In the genomic region with DNA sequence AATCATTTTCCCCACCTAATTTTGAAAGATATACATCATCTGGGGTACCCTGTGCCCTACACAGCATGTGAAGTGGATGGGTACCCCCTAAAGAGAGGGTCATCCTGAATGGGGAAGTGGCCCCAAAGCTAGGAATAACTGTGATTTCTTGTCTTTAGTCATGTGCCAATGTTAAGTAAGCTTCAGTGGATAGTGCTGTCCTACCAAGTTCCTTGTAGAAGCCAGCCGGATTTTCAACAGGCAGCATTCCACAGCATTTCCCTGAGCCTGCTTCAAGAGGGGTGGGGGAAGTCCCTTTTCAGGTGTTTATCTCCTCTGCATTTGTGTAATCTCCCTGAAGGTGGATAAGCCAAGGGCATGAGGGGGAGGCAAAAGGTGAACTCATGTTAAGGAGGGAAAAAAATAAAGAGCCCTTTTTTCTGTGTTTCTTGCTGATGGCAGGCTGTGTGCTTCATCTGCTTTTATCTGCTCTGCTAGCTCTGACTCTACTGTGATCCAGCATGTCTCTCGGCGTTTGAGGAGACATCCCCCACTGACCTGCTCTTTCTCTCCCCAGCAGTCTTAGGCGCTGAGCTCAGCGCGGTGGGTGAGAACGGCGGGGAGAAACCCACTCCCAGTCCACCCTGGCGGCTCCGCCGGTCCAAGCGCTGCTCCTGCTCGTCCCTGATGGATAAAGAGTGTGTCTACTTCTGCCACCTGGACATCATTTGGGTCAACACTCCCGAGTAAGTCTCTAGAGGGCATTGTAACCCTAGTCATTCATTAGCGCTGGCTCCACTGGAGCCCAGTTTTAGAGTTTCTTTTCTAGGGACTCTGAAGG, we compare ENCODE assay signal across 10 cellular contexts. TPM values are rescaled to one million over a fixed set of nuclear protein-coding genes. Genes with fewer than 3 reads are reported as not detected.
DNase-seq lines count a peak whose midpoint lies in the region; ATAC-seq and TF ChIP-seq lines count a peak whose summit lies in the region.
"Had no signal": no experiment of that assay in that cellular context is flagged by ENCODE, and none has a peak within 500 bp of the region (broad histone marks: within the 10 kb centered on the region; RNA-seq: fewer than 3 reads in every experiment).

No MANE protein-coding gene starts in this region.

- TF ChIP-seq CTCF in chondrocyte (IDR thresholded peaks at IDR 0.05) = peak; percentile 78
- TF ChIP-seq CTCF in lung (IDR thresholded peaks at IDR 0.05; ENCODE audit: control extremely low read depth, extremely low read depth) = no peak

- H3K27me3 ChIP-seq in ACC112 (ENCODE audit: insufficient read depth, low read length) (no peaks in the 10 kb centered on the region), lung (ENCODE audit: control insufficient read depth, insufficient read depth) (no peaks in the 10 kb centered on the region)

- ATAC-seq in lung (ENCODE audit: insufficient read depth, low FRiP score) (no peak), GM19397 (IDR thresholded peaks at IDR 0.05; ENCODE audit: unreplicated experiment) (no peak)
- ATAC-seq in activated T-cell treated with anti-CD3 and anti-CD28 coated beads, Interleukin-2, amount 50 U/mL, for 4 hours = no peak

- H3K79me2 ChIP-seq in ACC112 (ENCODE audit: control insufficient read depth, insufficient read depth, low read length, unreplicated experiment) = peaks cover 17% of the 10 kb centered on the region

- peaks cover 18% of the 10 kb centered on the region for H3K36me3 Mint-ChIP-seq in chondrocyte (ENCODE audit: low read depth)
- H3K36me3 Mint-ChIP-seq in activated T-cell treated with anti-CD3 and anti-CD28 coated beads, Interleukin-2, amount 50 U/mL, for 4 hours (ENCODE audit: insufficient read depth) = no peaks in the 10 kb centered on the region

- H3K36me3 ChIP-seq in ACC112 (ENCODE audit: insufficient read depth, low read length) (no peaks in the 10 kb centered on the region), lung (ENCODE audit: control insufficient read depth in 2 of 2, insufficient read depth in 2 of 2, low read length in 2 of 2) (no peaks in the 10 kb centered on the region)

- H3K4me1 ChIP-seq in ACC112 (ENCODE audit: control insufficient read depth, insufficient read depth, low read length, unreplicated experiment) (peaks cover 52% of the 10 kb centered on the region), lung (ENCODE audit: control insufficient read depth in 2 of 2, insufficient read depth in 2 of 2, low read length in 2 of 2) (peaks cover 0 to 1% of the 10 kb centered on the region in 2 donors)

- H2AFZ ChIP-seq in ACC112 (ENCODE audit: low read length, unreplicated experiment) = peak overlapping the region; percentile 2

- H3K27ac ChIP-seq in ACC112 (ENCODE audit: low read depth, low read length) (no peak overlapping the region; the same call in 1 of the 2 replicates), lung (ENCODE audit: low read depth in 1 of 2, low read length in 1 of 2) (peak overlapping the region in 1 of 2 donors; percentile 86)
- H3K27ac ChIP-seq: KMS-11 had no signal

- no peaks in the 10 kb centered on the region for H3K9me3 Mint-ChIP-seq in chondrocyte (ENCODE audit: low read depth)
- H3K9me3 Mint-ChIP-seq in activated T-cell treated with anti-CD3 and anti-CD28 coated beads, Interleukin-2, amount 50 U/mL, for 4 hours = no peaks in the 10 kb centered on the region

- 21 to 32% methylated on average over 15 of the region's 15 CpGs for WGBS in lung, 2 donors

- H3K27me3 Mint-ChIP-seq in chondrocyte (ENCODE audit: low read depth) = no peaks in the 10 kb centered on the region
- peaks cover 41% of the 10 kb centered on the region for H3K27me3 Mint-ChIP-seq in activated T-cell treated with anti-CD3 and anti-CD28 coated beads, Interleukin-2, amount 50 U/mL, for 4 hours (ENCODE audit: low read depth)

- H3K4me3 Mint-ChIP-seq in chondrocyte (ENCODE audit: unreplicated experiment) = peak overlapping the region; percentile 84
- H3K4me3 Mint-ChIP-seq in activated T-cell treated with anti-CD3 and anti-CD28 coated beads, Interleukin-2, amount 50 U/mL, for 4 hours = no peak overlapping the region

- H3K4me1 Mint-ChIP-seq in chondrocyte (ENCODE audit: low read depth) = peaks cover 72% of the 10 kb centered on the region
- peaks cover 18% of the 10 kb centered on the region for H3K4me1 Mint-ChIP-seq in activated T-cell treated with anti-CD3 and anti-CD28 coated beads, Interleukin-2, amount 50 U/mL, for 4 hours (ENCODE audit: low read depth)

- peak overlapping the region; percentile 87 for H3K27ac Mint-ChIP-seq in chondrocyte (ENCODE audit: unreplicated experiment)

- DNase-seq in HT1080 (ENCODE audit: low read depth) = peak; percentile 45
- DNase-seq in chondrocyte (ENCODE audit: low spot score) = no peak
- no peak for DNase-seq in lung (ENCODE audit: low spot score)
- no peak for DNase-seq in NCI-H1092 (lab: John Stamatoyannopoulos, UW)
- no peak for DNase-seq in activated T-cell treated with anti-CD3 and anti-CD28 coated beads, Interleukin-2, amount 50 U/mL, for 4 hours
- no peak for DNase-seq in stimulated activated naive CD4-positive, alpha-beta T cell (lab: John Stamatoyannopoulos, UW)
- DNase-seq: activated naive CD4-positive, alpha-beta T cell had no signal

- no peaks in the 10 kb centered on the region for H3K9me3 ChIP-seq in lung (ENCODE audit: control insufficient read depth in 2 of 2, insufficient read depth in 1 of 2, low read length in 1 of 2)

- peak overlapping the region; percentile 71 for H3K4me3 ChIP-seq in ACC112 (ENCODE audit: low read depth, low read length)
- peak overlapping the region; percentile 52 for H3K4me3 ChIP-seq in lung

RNA-seq across cellular contexts. Expression of gene EDN1, which starts 1.8 kb away (rescaled TPM):
- total RNA-seq in HT1080 (2014; rRNA removed; shearing (Covaris generic)) = 2.0 and 2.3 TPM in 2 replicates
- 3.2 and 3.3 TPM in 2 replicates for polyA plus RNA-seq in HT1080 (2015; cell fraction: cytosol; rRNA removed)
- polyA plus RNA-seq in HT1080 (2015; cell fraction: nucleus; rRNA removed) = 7.4 and 7.9 TPM in 2 replicates
- total RNA-seq in chondrocyte (10.6 to 17.6 TPM (median 16.9 TPM) in 3 replicates), lung (100 to 1,000 TPM in 1 of 2 donors, 10 to 100 TPM in 1; 18.9 to 112 TPM)
- polyA plus RNA-seq in lung = 10 to 100 TPM; 18.4 to 61.7 TPM
- under 1 TPM in 2 of 3 donors, not detected in 1; 0.24 to 0.25 TPM for total RNA-seq in activated T-cell treated with anti-CD3 and anti-CD28 coated beads, Interleukin-2, amount 50 U/mL, for 4 hours
